ENCODE assay signal across 19 cellular contexts in the genomic region with DNA sequence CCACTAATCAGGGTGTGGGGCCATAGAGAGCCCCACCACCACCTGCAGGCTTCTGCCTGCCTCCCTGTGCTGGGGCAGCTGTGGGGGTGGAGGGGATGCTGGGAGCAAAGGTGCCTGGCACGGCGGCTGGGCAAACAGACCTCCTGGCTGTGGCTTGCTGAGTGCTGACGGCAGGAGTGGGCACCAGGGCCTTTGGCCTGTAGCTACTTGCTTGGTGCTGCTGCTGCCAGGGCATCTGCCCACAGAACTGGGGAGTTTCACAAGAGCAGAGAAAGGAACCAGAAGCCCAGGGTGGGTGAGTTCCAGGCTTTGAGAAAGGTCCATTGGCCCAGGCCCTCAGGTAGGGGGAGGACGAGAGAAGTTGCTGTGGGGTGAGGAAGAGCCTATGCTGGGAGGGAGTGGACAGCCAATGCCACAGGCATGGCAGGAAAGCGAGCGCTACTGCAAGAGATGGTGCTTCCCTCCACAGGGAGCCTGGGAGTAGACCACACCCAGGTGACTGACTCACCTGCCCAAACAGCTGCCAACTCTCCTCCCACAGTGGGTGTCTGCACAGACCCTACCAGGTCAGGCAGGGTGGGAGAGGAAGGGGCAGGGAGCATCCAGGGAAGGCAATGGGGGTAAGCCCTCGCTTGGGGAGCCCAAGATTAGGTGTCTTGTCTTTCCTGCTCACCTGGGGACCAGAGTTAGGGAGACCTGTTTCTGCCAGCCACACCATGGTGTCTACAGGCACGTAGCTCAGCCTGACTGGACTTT. TPM values are rescaled to one million over a fixed set of nuclear protein-coding genes. Genes with fewer than 3 reads are reported as not detected.
A peak's percentile ranks its signal among the peaks of the same experiment; 100 is the strongest.
DNase-seq lines count a peak whose midpoint lies in the region; ATAC-seq and TF ChIP-seq lines count a peak whose summit lies in the region.
"Had no signal": no experiment of that assay in that cellular context is flagged by ENCODE, and none has a peak within 500 bp of the region (broad histone marks: within the 10 kb centered on the region; RNA-seq: fewer than 3 reads in every experiment).

No MANE protein-coding gene starts in this region.

- peaks cover 5% of the 10 kb centered on the region for H3K27me3 Mint-ChIP-seq in H9 (ENCODE audit: low read depth)
- no peaks in the 10 kb centered on the region for H3K27me3 Mint-ChIP-seq in activated naive CD8-positive, alpha-beta T cell treated with anti-CD3 and anti-CD28 coated beads for 36 hours

- no peak overlapping the region for H2BK12ac ChIP-seq in H9 (ENCODE audit: insufficient read length, low read depth, low read length)

- H3K36me3 ChIP-seq in HCT116 (ENCODE audit: control insufficient read depth in 1 of 2, insufficient read depth in 2 of 2, low read length in 2 of 2) (no peaks in the 10 kb centered on the region), left lung (peaks cover 0 to 86% of the 10 kb centered on the region in 2 donors), psoas muscle (ENCODE audit: insufficient read depth in 1 of 2, low read depth in 1 of 2) (peaks cover 0 to 3% of the 10 kb centered on the region in 2 donors)
- H3K36me3 ChIP-seq: tibial nerve had no signal

- H3K79me2 ChIP-seq in H9 (ENCODE audit: insufficient read depth, low read length) (no peaks in the 10 kb centered on the region), HCT116 (ENCODE audit: insufficient read depth, low read length) (no peaks in the 10 kb centered on the region)

- no peak overlapping the region for H3K4ac ChIP-seq in H9 (ENCODE audit: low read depth, low read length)

- no peak overlapping the region for H3K18ac ChIP-seq in H9 (ENCODE audit: insufficient read length, low read depth, low read length)

- H3K4me2 ChIP-seq in H9 (ENCODE audit: insufficient read depth, insufficient read length, low read length) (no peak overlapping the region), HCT116 (ENCODE audit: low read length) (peak overlapping the region; percentile 59)
- H3K4me2 ChIP-seq: BLaER1 had no signal

- ATAC-seq in HCT116 (peak; percentile 91), left lung (peak; percentile 40), psoas muscle (no peak), HG03469 (IDR thresholded peaks at IDR 0.05; ENCODE audit: unreplicated experiment) (no peak), HG03565 (IDR thresholded peaks at IDR 0.05; ENCODE audit: unreplicated experiment) (no peak)
- ATAC-seq: heart left ventricle, SK-N-SH treated with all-trans-retinoic acid at 6 μM for 48 hours had no signal

- intact Hi-C loops in HCT116 (cut with micrococcal nuclease) (no loop called here), left lung (cut with DNase I) (no loop called here), psoas muscle (cut with DNase I) (no loop called here)

- no peak overlapping the region for H2BK20ac ChIP-seq in H9 (ENCODE audit: low read depth, low read length, poor library complexity, severe bottlenecking)

- H2AK5ac ChIP-seq in H9 (ENCODE audit: insufficient read length, low read length): no peak overlapping the region

- DNase-seq in H9 (peak; percentile 25), HCT116 (ENCODE audit: low read depth, low spot score) (peak; percentile 32), left lung (no peak), psoas muscle (no peak)
- DNase-seq in activated naive CD8-positive, alpha-beta T cell treated with anti-CD3 and anti-CD28 coated beads for 36 hours: no peak
- DNase-seq: activated gamma-delta T cell treated with Interleukin-2 at 50 U/mL for 16 hours; HCEC 1CT; heart left ventricle; MG63; NCI-H1930; NCI-H510A; OCI-M1; stimulated activated CD4-positive, alpha-beta T cell treated with anti-CD3 and anti-CD28 coated beads, Interleukin-4, amount 100 ng/mL, for 24 hours had no signal

- no CpG with 5 or more reads among the region's 8 CpGs for WGBS in H9 (ENCODE audit: extremely low coverage, insufficient read length, low lambda C conversion rate)
- WGBS in psoas muscle, 3 donors: 96 to 97% (median 97%) methylated on average over 8 of the region's 8 CpGs

- peak overlapping the region in 1 of 2 experiments; percentile 23; a peak in 1 of 4 replicates for H3K4me3 ChIP-seq in HCT116 (replicated peaks in 1 of 2; ENCODE audit: low read depth in 1 of 2, low read length in 2 of 2)
- H3K4me3 ChIP-seq in left lung: no peak overlapping the region
- no peak overlapping the region for H3K4me3 ChIP-seq in psoas muscle
- H3K4me3 ChIP-seq: BLaER1, heart left ventricle, MG63, tibial nerve had no signal

- H4K8ac ChIP-seq in H9 (replicated peaks; ENCODE audit: insufficient read length, low read depth, low read length): no peak overlapping the region

- no peaks in the 10 kb centered on the region for H3K27me3 ChIP-seq in H9 (ENCODE audit: insufficient read depth, low read length)
- H3K27me3 ChIP-seq in HCT116 (ENCODE audit: insufficient read depth, low read length): no peaks in the 10 kb centered on the region
- H3K27me3 ChIP-seq in left lung: no peaks in the 10 kb centered on the region
- no peaks in the 10 kb centered on the region for H3K27me3 ChIP-seq in psoas muscle (ENCODE audit: insufficient read depth in 3 of 3, low read length in 2 of 3)
- H3K27me3 ChIP-seq: BLaER1, heart left ventricle, MG63, tibial nerve had no signal

- H3K4me1 ChIP-seq in H9 (ENCODE audit: insufficient read depth, low read length) (no peaks in the 10 kb centered on the region), HCT116 (ENCODE audit: control insufficient read depth in 1 of 2, insufficient read depth in 2 of 2, low read length in 2 of 2) (peaks cover 11 to 22% of the 10 kb centered on the region in 2 experiments), left lung (peaks cover 0 to 4% of the 10 kb centered on the region in 2 donors), psoas muscle (no peaks in the 10 kb centered on the region)
- H3K4me1 ChIP-seq: heart left ventricle, tibial nerve had no signal

- no peaks in the 10 kb centered on the region for H3K4me1 Mint-ChIP-seq in H9
- H3K4me1 Mint-ChIP-seq in activated naive CD8-positive, alpha-beta T cell treated with anti-CD3 and anti-CD28 coated beads for 36 hours: peaks cover 34% of the 10 kb centered on the region
- H3K4me1 Mint-ChIP-seq: brain had no signal

- no peaks in the 10 kb centered on the region for H3K23me2 ChIP-seq in H9 (ENCODE audit: insufficient read length, low read depth, low read length, poor library complexity, severe bottlenecking)

- no peak overlapping the region for H3K14ac ChIP-seq in H9 (ENCODE audit: insufficient read depth, low read length)

- H3K9me2 ChIP-seq in HCT116 (ENCODE audit: insufficient read depth): no peaks in the 10 kb centered on the region

- CTCF ChIA-PET in HCT116 (lab: Charles Lee): no interaction called here

- no peak overlapping the region for H3K27ac ChIP-seq in H9 (ENCODE audit: insufficient read length, low read depth, low read length)
- no peak overlapping the region for H3K27ac ChIP-seq in HCT116 (ENCODE audit: low read depth, low read length)
- no peak overlapping the region for H3K27ac ChIP-seq in left lung
- no peak overlapping the region for H3K27ac ChIP-seq in psoas muscle
- H3K27ac ChIP-seq: BLaER1, heart left ventricle, tibial nerve had no signal

- H3K36me3 Mint-ChIP-seq in H9 (ENCODE audit: insufficient read depth in 1 of 3, low read depth in 3 of 3): no peaks in the 10 kb centered on the region
- H3K36me3 Mint-ChIP-seq in activated naive CD8-positive, alpha-beta T cell treated with anti-CD3 and anti-CD28 coated beads for 36 hours: peaks cover 64% of the 10 kb centered on the region
- H3K36me3 Mint-ChIP-seq: brain had no signal

- H3K56ac ChIP-seq in H9 (ENCODE audit: insufficient read length, low read depth, low read length): no peak overlapping the region

- H3K4me3 Mint-ChIP-seq in H9: no peak overlapping the region
- H3K4me3 Mint-ChIP-seq in activated naive CD8-positive, alpha-beta T cell treated with anti-CD3 and anti-CD28 coated beads for 36 hours: no peak overlapping the region
- H3K4me3 Mint-ChIP-seq: brain had no signal

- POLR2A ChIA-PET in HCT116 (lab: Charles Lee): no interaction called here

- H2BK120ac ChIP-seq in H9 (ENCODE audit: low read depth, low read length, poor library complexity, severe bottlenecking): no peak overlapping the region

- H3K9me3 ChIP-seq in H9 (ENCODE audit: control insufficient read depth, low read depth, low read length): no peaks in the 10 kb centered on the region
- H3K9me3 ChIP-seq in HCT116 (ENCODE audit: control insufficient read depth in 1 of 2, insufficient read depth in 1 of 2, low read depth in 1 of 2, low read length in 2 of 2): no peaks in the 10 kb centered on the region
- no peaks in the 10 kb centered on the region for H3K9me3 ChIP-seq in left lung
- H3K9me3 ChIP-seq in psoas muscle: no peaks in the 10 kb centered on the region
- H3K9me3 ChIP-seq: BLaER1, heart left ventricle, MG63, tibial nerve had no signal

- TF ChIP-seq POLR2A in HCT116 (IDR thresholded peaks at IDR 0.05; ENCODE audit: borderline replicate concordance, extremely low read depth, insufficient read depth, insufficient read length): no peak

- no peak overlapping the region; a peak in 1 of 7 replicates for H3K27ac Mint-ChIP-seq in H9
- peak overlapping the region; percentile 32 for H3K27ac Mint-ChIP-seq in activated naive CD8-positive, alpha-beta T cell treated with anti-CD3 and anti-CD28 coated beads for 36 hours
- H3K27ac Mint-ChIP-seq: brain had no signal

- TF ChIP-seq CTCF in H9 (conservative IDR thresholded peaks at IDR 0.05): no peak
- no peak for TF ChIP-seq CTCF in HCT116 (IDR thresholded peaks at IDR 0.05 in 2 of 3, conservative IDR thresholded peaks at IDR 0.05 in 1 of 3; ENCODE audit: borderline replicate concordance in 1 of 3, insufficient read depth in 1 of 3, low read depth in 2 of 3, low read length in 2 of 3)
- no peak for TF ChIP-seq CTCF in left lung (IDR thresholded peaks at IDR 0.05)
- TF ChIP-seq CTCF in psoas muscle (IDR thresholded peaks at IDR 0.05): no peak

- H3T11ph ChIP-seq in H9 (ENCODE audit: low read length): no peak overlapping the region

- H3K23ac ChIP-seq in H9 (ENCODE audit: insufficient read length, low read depth, low read length): no peak overlapping the region

- no peak for TF ChIP-seq RAD21 in HCT116 (IDR thresholded peaks at IDR 0.05; ENCODE audit: low read depth)

- H4K5ac ChIP-seq in H9 (ENCODE audit: insufficient read length, low read depth, low read length): no peak overlapping the region

- H4K20me1 ChIP-seq in H9 (ENCODE audit: control insufficient read depth, insufficient read depth, insufficient read length) (no peaks in the 10 kb centered on the region), HCT116 (ENCODE audit: insufficient read depth) (no peaks in the 10 kb centered on the region)
- H4K20me1 ChIP-seq: BLaER1 had no signal

- no peak overlapping the region for H4K91ac ChIP-seq in H9 (ENCODE audit: insufficient read length, low read depth, low read length)

- H2AFZ ChIP-seq in H9 (ENCODE audit: low read length) (no peak overlapping the region), HCT116 (ENCODE audit: low read depth, low read length, poor library complexity, severe bottlenecking) (no peak overlapping the region)

- BruUV-seq in HCT116 (replicated peaks; lab: Mats Ljungman, UMichigan): no TSS peak

- no peak overlapping the region for H2BK15ac ChIP-seq in H9 (ENCODE audit: low read depth, low read length)

- RAD21 ChIA-PET in HCT116 (lab: Charles Lee; ENCODE audit: low non-redundant PET in 1 of 2, low total read pairs in 2 of 2, uncharacterized antibody in 2 of 2, unreplicated experiment in 2 of 2): no interaction called here

- H2BK5ac ChIP-seq in H9 (ENCODE audit: insufficient read length, low read length): no peak overlapping the region

- no peaks in the 10 kb centered on the region for H3K9me3 Mint-ChIP-seq in H9
- no peaks in the 10 kb centered on the region for H3K9me3 Mint-ChIP-seq in activated naive CD8-positive, alpha-beta T cell treated with anti-CD3 and anti-CD28 coated beads for 36 hours
- H3K9me3 Mint-ChIP-seq: brain had no signal

- H3K9ac ChIP-seq in H9 (ENCODE audit: extremely low read depth, insufficient read length, low read length) (no peak overlapping the region), HCT116 (ENCODE audit: low read length) (no peak overlapping the region)
- H3K9ac ChIP-seq: BLaER1 had no signal

- H3K79me1 ChIP-seq in H9 (ENCODE audit: insufficient read depth, low read depth, low read length, poor library complexity, severe bottlenecking): no peaks in the 10 kb centered on the region

RNA-seq across cellular contexts. Expression of a gene that starts 39.0 kb away (rescaled TPM):
- total RNA-seq in H9 (2021): 69.3 and 72.1 TPM in 2 replicates
- total RNA-seq in HCT116 (2021; ENCODE audit: unreplicated experiment): 38.1 TPM
- polyA plus RNA-seq in HCT116 (2012): 23.3 and 24.6 TPM in 2 replicates
- total RNA-seq in activated naive CD8-positive, alpha-beta T cell treated with anti-CD3 and anti-CD28 coated beads for 36 hours: 100 to 1,000 TPM; 233 to 246 TPM
- 100 to 1,000 TPM; 102 to 115 TPM for total RNA-seq in left lung
- total RNA-seq in psoas muscle: 10 to 100 TPM; 21.4 to 27.8 (median 23.5) TPM
- 10 to 100 TPM; 11.0 to 25.2 (median 13.6) TPM for polyA plus RNA-seq in psoas muscle

RNA-seq across cellular contexts. Expression of a gene that starts 46.1 kb away (rescaled TPM):
- total RNA-seq in H9 (2021): 0.61 and 0.70 TPM in 2 replicates
- 9.5 TPM for total RNA-seq in HCT116 (2021; ENCODE audit: unreplicated experiment)
- polyA plus RNA-seq in HCT116 (2012): 7.3 and 7.5 TPM in 2 replicates
- total RNA-seq in activated naive CD8-positive, alpha-beta T cell treated with anti-CD3 and anti-CD28 coated beads for 36 hours: 10 to 100 TPM; 55.8 TPM
- total RNA-seq in left lung: 10 to 100 TPM; 29.7 to 32.1 TPM
- 1 to 10 TPM; 2.5 to 6.1 (median 4.5) TPM for total RNA-seq in psoas muscle
- polyA plus RNA-seq in psoas muscle: 1 to 10 TPM in 1 of 3 donors, under 1 TPM in 2; 0.62 to 3.0 (median 0.74) TPM

Comparison
In these comparisons a context has a peak if more than half of its experiments do, and no peak if none do; other contexts are left out.
1. DNase-seq: peak in H9 (single experiment) and HCT116 (single experiment); none in activated naive CD8-positive, alpha-beta T cell treated with anti-CD3 and anti-CD28 coated beads for 36 hours (single experiment), left lung (0 of 2) and psoas muscle (0 of 2).
2. ATAC-seq: peak in HCT116 (single experiment) and left lung (single experiment); none in psoas muscle (0 of 4), HG03469 (single experiment) and HG03565 (single experiment).